ENCODE assay signal across 9 cellular contexts in genomic region chr19:55678121-55678671, GRCh38. TPM values are rescaled to one million over a fixed set of nuclear protein-coding genes. Genes with fewer than 3 reads are reported as not detected.
DNase-seq lines count a peak whose midpoint lies in the region; ATAC-seq and TF ChIP-seq lines count a peak whose summit lies in the region.
"Had no signal": no experiment of that assay in that cellular context is flagged by ENCODE, and none has a peak within 500 bp of the region (broad histone marks: within the 10 kb centered on the region; RNA-seq: fewer than 3 reads in every experiment).

No MANE protein-coding gene starts in this region.

- H4K20me1 ChIP-seq in hepatocyte (ENCODE audit: insufficient read depth, poor library complexity, severe bottlenecking), result peaks cover 57% of the 10 kb centered on the region

- no peaks in the 10 kb centered on the region for H3K27me3 ChIP-seq in hepatocyte
- no peaks in the 10 kb centered on the region for H3K27me3 ChIP-seq in prostate gland (replicated peaks; ENCODE audit: insufficient read depth)

- H3K9me3 ChIP-seq in hepatocyte (ENCODE audit: low read depth) (no peaks in the 10 kb centered on the region), prostate gland (no peaks in the 10 kb centered on the region)

- H3K79me2 ChIP-seq in hepatocyte, result peaks cover 91% of the 10 kb centered on the region

- TF ChIP-seq CTCF in NB4 (IDR thresholded peaks at IDR 0.05; ENCODE audit: low read depth, low read length) (no peak), hepatocyte (IDR thresholded peaks at IDR 0.05; ENCODE audit: poor library complexity) (no peak), prostate gland (IDR thresholded peaks at IDR 0.05) (no peak)

- no peak overlapping the region for H3K4me3 ChIP-seq in NB4 (ENCODE audit: low read depth, low read length)
- no peak overlapping the region for H3K4me3 ChIP-seq in hepatocyte
- no peak overlapping the region for H3K4me3 ChIP-seq in prostate gland

- H3K4me2 ChIP-seq in hepatocyte, result peak overlapping the region; percentile 95

- peak overlapping the region; percentile 90 for H3K27ac ChIP-seq in hepatocyte
- no peak overlapping the region for H3K27ac ChIP-seq in prostate gland

- 96% methylated on average over 21 of the region's 21 CpGs for WGBS in hepatocyte (ENCODE audit: low lambda C conversion rate, missing lambda C conversion rate)
- WGBS in prostate gland, result 89% methylated on average over 21 of the region's 21 CpGs

- TF ChIP-seq POLR2A in NB4 (IDR thresholded peaks at IDR 0.05; ENCODE audit: extremely low read depth, insufficient read length), result no peak
- no peak for TF ChIP-seq POLR2A in prostate gland (IDR thresholded peaks at IDR 0.05)

- H3K9me2 ChIP-seq in hepatocyte (replicated peaks; ENCODE audit: insufficient read depth), result no peaks in the 10 kb centered on the region

- H3K36me3 ChIP-seq in hepatocyte (replicated peaks; ENCODE audit: insufficient read depth, low read depth), result no peaks in the 10 kb centered on the region
- peaks cover 11 to 14% of the 10 kb centered on the region in 2 donors for H3K36me3 ChIP-seq in prostate gland

- peak; percentile 78 for ATAC-seq in GM18511 (IDR thresholded peaks at IDR 0.05; ENCODE audit: unreplicated experiment)
- ATAC-seq in GM21825 (IDR thresholded peaks at IDR 0.05; ENCODE audit: unreplicated experiment), result peak; percentile 65
- ATAC-seq: Panc1 had no signal

- no peak overlapping the region for H2AFZ ChIP-seq in hepatocyte

- peaks cover 32% of the 10 kb centered on the region for H3K4me1 ChIP-seq in hepatocyte (ENCODE audit: insufficient read depth)
- H3K4me1 ChIP-seq in prostate gland (replicated peaks), result peaks cover 10% of the 10 kb centered on the region

- intact Hi-C loops in prostate gland (cut with DNase I), result no loop called here

- DNase-seq in NB4 (ENCODE audit: low read depth) (peak; percentile 76), hepatocyte (ENCODE audit: low spot score) (no peak), prostate gland (ENCODE audit: low spot score) (no peak), dermis blood vessel endothelial cell (no peak), NCI-H1694 treated with DMSO at 0.1 percent for 48 hours (lab: John Stamatoyannopoulos, UW) (no peak), GOT3 (lab: John Stamatoyannopoulos, UW) (no peak)

RNA-seq across cellular contexts. Expression of gene EPN1, which starts 3.2 kb away (rescaled TPM):
- total RNA-seq in hepatocyte, result 40.2 and 74.8 TPM in 2 replicates
- 154 and 165 TPM in 2 replicates for polyA plus RNA-seq in hepatocyte
- 100 to 1,000 TPM; 160 to 345 TPM for total RNA-seq in prostate gland
- 71.6 and 243 TPM in 2 replicates for total RNA-seq in dermis blood vessel endothelial cell

RNA-seq across cellular contexts. Expression of gene U2AF2, which starts 23.4 kb away (rescaled TPM):
- 94.6 and 99.6 TPM in 2 replicates for total RNA-seq in hepatocyte
- polyA plus RNA-seq in hepatocyte, result 16.1 and 18.0 TPM in 2 replicates
- 100 to 1,000 TPM in 1 of 2 donors, 10 to 100 TPM in 1; 99.2 to 224 TPM for total RNA-seq in prostate gland
- 84.1 and 172 TPM in 2 replicates for total RNA-seq in dermis blood vessel endothelial cell

RNA-seq across cellular contexts. Expression of gene CCDC106, which starts 30.2 kb away (rescaled TPM):
- total RNA-seq in hepatocyte, result 13.0 and 18.3 TPM in 2 replicates
- 30.5 and 31.7 TPM in 2 replicates for polyA plus RNA-seq in hepatocyte
- total RNA-seq in prostate gland, result 10 to 100 TPM; 17.7 to 70.2 TPM
- 7.8 and 13.9 TPM in 2 replicates for total RNA-seq in dermis blood vessel endothelial cell

RNA-seq across cellular contexts. Expression of gene ZNF581, which starts 34.7 kb away (rescaled TPM):
- total RNA-seq in hepatocyte, result 12.2 and 17.3 TPM in 2 replicates
- polyA plus RNA-seq in hepatocyte, result 14.2 and 22.5 TPM in 2 replicates
- total RNA-seq in prostate gland, result 10 to 100 TPM; 19.7 to 20.6 TPM
- total RNA-seq in dermis blood vessel endothelial cell, result 16.3 and 20.8 TPM in 2 replicates

RNA-seq across cellular contexts. Expression of gene ZNF580, which starts 37.4 kb away (rescaled TPM):
- 6.1 and 10.1 TPM in 2 replicates for total RNA-seq in hepatocyte
- 53.8 and 71.5 TPM in 2 replicates for polyA plus RNA-seq in hepatocyte
- total RNA-seq in prostate gland, result 10 to 100 TPM; 49.7 to 70.5 TPM
- total RNA-seq in dermis blood vessel endothelial cell, result 2.0 and 3.6 TPM in 2 replicates
